In the genomic region with DNA sequence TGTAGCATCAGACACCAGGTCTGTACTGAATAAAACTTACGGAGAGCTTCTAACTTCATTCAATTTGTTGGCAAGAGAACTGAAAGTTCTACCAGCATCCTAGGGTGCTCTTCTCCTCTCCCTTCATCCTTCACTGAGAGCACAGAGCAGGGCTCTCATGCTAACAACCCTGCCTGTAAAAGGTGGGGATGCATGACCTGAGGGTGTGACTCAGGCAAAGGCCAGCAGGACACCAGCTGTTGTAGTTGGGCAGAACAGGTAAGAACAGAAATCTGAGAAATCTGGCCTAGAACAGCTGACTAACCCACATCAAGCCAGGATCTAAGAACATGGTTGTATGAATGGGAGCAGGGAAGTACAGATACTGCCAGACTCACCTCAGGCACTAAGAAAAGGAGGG, we compare ENCODE assay signal across 23 cellular contexts.
DNase-seq lines count a peak whose midpoint lies in the region; ATAC-seq and TF ChIP-seq lines count a peak whose summit lies in the region.
"Had no signal": no experiment of that assay in that cellular context is flagged by ENCODE, and none has a peak within 500 bp of the region (broad histone marks: within the 10 kb centered on the region; RNA-seq: fewer than 3 reads in every experiment).

No MANE protein-coding gene starts in this region.

- H4K5ac ChIP-seq in mesendoderm (ENCODE audit: low read length), result no peak overlapping the region

- no peak overlapping the region for H3K27ac ChIP-seq in esophagus muscularis mucosa (replicated peaks in 1 of 4)
- H3K27ac ChIP-seq in mesendoderm (ENCODE audit: low read depth, low read length), result no peak overlapping the region
- H3K27ac ChIP-seq: RWPE1 had no signal

- no peak overlapping the region for H3K4me2 ChIP-seq in mesendoderm (ENCODE audit: low read length)

- H3K23ac ChIP-seq in mesendoderm (ENCODE audit: low read length), result no peak overlapping the region

- no peak overlapping the region for H3K9ac ChIP-seq in mesendoderm (ENCODE audit: low read length)

- no peak overlapping the region for H3K18ac ChIP-seq in mesendoderm (ENCODE audit: low read length)

- no peaks in the 10 kb centered on the region for H3K27me3 ChIP-seq in esophagus muscularis mucosa
- no peaks in the 10 kb centered on the region for H3K27me3 ChIP-seq in mesendoderm (ENCODE audit: insufficient read depth, low read length, poor library complexity)

- no peaks in the 10 kb centered on the region for H3K36me3 Mint-ChIP-seq in activated naive CD4-positive, alpha-beta T cell treated with anti-CD3 and anti-CD28 coated beads, Interleukin-2, amount 50 U/mL, for 72 hours

- DNase-seq in DMS79 treated with DMSO at 0.1 percent for 48 hours (lab: John Stamatoyannopoulos, UW), result peak; percentile 4
- no peak for DNase-seq in DMS79 (lab: John Stamatoyannopoulos, UW)
- peak; percentile 65 for DNase-seq in HT-29 (ENCODE audit: low spot score)
- peak; percentile 39 for DNase-seq in esophagus muscularis mucosa (ENCODE audit: extremely low spot score)
- peak; percentile 23 for DNase-seq in mesendoderm
- DNase-seq in activated naive CD4-positive, alpha-beta T cell treated with anti-CD3 and anti-CD28 coated beads, Interleukin-2, amount 50 U/mL, for 72 hours (ENCODE audit: low spot score in 2 of 2), result no peak
- DNase-seq in left cardiac atrium, result no peak
- DNase-seq: 8988T, ACHN, GF-D8, HCEC 1CT, Kasumi-1, MV-4-11, NCI-H1105, NCI-H1436 treated with DMSO at 0.1 percent for 48 hours, NCI-H187 treated with DMSO at 0.1 percent for 48 hours, NCI-H526 treated with DMSO at 0.1 percent for 48 hours, SHP77, SW 1271 had no signal

- no peaks in the 10 kb centered on the region for H3K79me1 ChIP-seq in mesendoderm (ENCODE audit: low read length)

- H3K9me3 Mint-ChIP-seq in activated naive CD4-positive, alpha-beta T cell treated with anti-CD3 and anti-CD28 coated beads, Interleukin-2, amount 50 U/mL, for 72 hours, result peaks cover 8% of the 10 kb centered on the region in 2 donors

- no peak overlapping the region for H3K4ac ChIP-seq in mesendoderm (ENCODE audit: low read depth, low read length)

- no peak for ATAC-seq in activated naive CD4-positive, alpha-beta T cell treated with anti-CD3 and anti-CD28 coated beads, Interleukin-2, amount 50 U/mL, for 72 hours
- ATAC-seq in HG03196 (IDR thresholded peaks at IDR 0.05; ENCODE audit: unreplicated experiment) (no peak), left cardiac atrium (no peak)
- ATAC-seq: K562, Panc1 had no signal

- intact Hi-C loops in esophagus muscularis mucosa (cut with DNase I), result no loop called here
- intact Hi-C loops in left cardiac atrium (cut with DNase I), result no loop called here

- no peak for TF ChIP-seq POLR2A in esophagus muscularis mucosa (IDR thresholded peaks at IDR 0.05; ENCODE audit: low read depth)

- H4K8ac ChIP-seq in mesendoderm (ENCODE audit: low read depth, low read length), result no peak overlapping the region

- TF ChIP-seq EP300 in esophagus muscularis mucosa (IDR thresholded peaks at IDR 0.05), result no peak

- H2AK5ac ChIP-seq in mesendoderm (ENCODE audit: low read length), result no peak overlapping the region

- H3K4me3 ChIP-seq in esophagus muscularis mucosa (no peak overlapping the region), mesendoderm (ENCODE audit: low read length) (no peak overlapping the region)
- H3K4me3 ChIP-seq: K562 had no signal

- no peaks in the 10 kb centered on the region for H3K9me3 ChIP-seq in esophagus muscularis mucosa

- 97% methylated on average over 1 of the region's 1 CpG for WGBS in esophagus muscularis mucosa
- no CpG with 5 or more reads among the region's 1 CpG for WGBS in mesendoderm (ENCODE audit: extremely low coverage, insufficient coverage, low lambda C conversion rate)

- H3K4me1 ChIP-seq in esophagus muscularis mucosa (peaks cover 3 to 28% (median 21%) of the 10 kb centered on the region in 4 donors), mesendoderm (ENCODE audit: control insufficient read depth, low read depth, low read length) (peaks cover 3% of the 10 kb centered on the region)

- no peak overlapping the region for H2BK5ac ChIP-seq in mesendoderm (ENCODE audit: low read length)

- no peak overlapping the region for H2BK15ac ChIP-seq in mesendoderm (replicated peaks; ENCODE audit: low read depth)

- no peak overlapping the region for H3K56ac ChIP-seq in mesendoderm (ENCODE audit: low read length)

- H3K79me2 ChIP-seq in mesendoderm (ENCODE audit: control insufficient read depth, insufficient read depth, low read length), result no peaks in the 10 kb centered on the region

- peak overlapping the region in 1 of 2 donors; percentile 7 for H3K27ac Mint-ChIP-seq in activated naive CD4-positive, alpha-beta T cell treated with anti-CD3 and anti-CD28 coated beads, Interleukin-2, amount 50 U/mL, for 72 hours

- no peak overlapping the region for H2BK120ac ChIP-seq in mesendoderm (ENCODE audit: low read depth, low read length)

- TF ChIP-seq CTCF in esophagus muscularis mucosa (IDR thresholded peaks at IDR 0.05), result no peak

- H3K36me3 ChIP-seq in esophagus muscularis mucosa (no peaks in the 10 kb centered on the region), mesendoderm (ENCODE audit: control insufficient read depth, insufficient read depth, low read length) (no peaks in the 10 kb centered on the region)

Comparison
In these comparisons a context has a peak if more than half of its experiments do, and no peak if none do; other contexts are left out.
1. DNase-seq: peak in DMS79 treated with DMSO at 0.1 percent for 48 hours (single experiment), HT-29 (single experiment), esophagus muscularis mucosa (single experiment) and mesendoderm (single experiment); none in DMS79 (single experiment), activated naive CD4-positive, alpha-beta T cell treated with anti-CD3 and anti-CD28 coated beads, Interleukin-2, amount 50 U/mL, for 72 hours (0 of 2) and left cardiac atrium (single experiment).